ENCODE assay signal across 1 cellular context in genomic region chr22:39527481-39527961, GRCh38.
TF ChIP-seq lines count a peak whose summit lies in the region.

No MANE protein-coding gene starts in this region.

TF ChIP-seq in HepG2, 621 proteins besides CTCF, POLR2A, EP300 and RAD21 (continued from another document):
- TF ChIP-seq FOXP1 (IDR thresholded peaks at IDR 0.05): no peak
- TF ChIP-seq FOXP1 (CRISPR knock-in tag; IDR thresholded peaks at IDR 0.05): 0 out of 2 replicates have a peak, but pooled peaks have one; percentile 34
- peak; percentile 16; the same call in 1 of the 2 replicates for TF ChIP-seq FOXK1 (CRISPR knock-in tag; IDR thresholded peaks at IDR 0.05; ENCODE audit: borderline replicate concordance, low read depth)
- peak; percentile 87 for TF ChIP-seq PRDM15 (CRISPR knock-in tag; IDR thresholded peaks at IDR 0.05)
- no peak for TF ChIP-seq RERE (CRISPR knock-in tag; IDR thresholded peaks at IDR 0.05; ENCODE audit: low read depth)
- TF ChIP-seq ZNF784 (CRISPR knock-in tag; IDR thresholded peaks at IDR 0.05; ENCODE audit: borderline replicate concordance): no peak
- TF ChIP-seq TGIF2 (CRISPR knock-in tag; IDR thresholded peaks at IDR 0.05): peak; percentile 66; the same call in 1 of the 2 replicates
- peak; percentile 26; the same call in 1 of the 2 replicates for TF ChIP-seq MED1 (CRISPR knock-in tag; IDR thresholded peaks at IDR 0.05)
- TF ChIP-seq ARID5B (CRISPR knock-in tag; IDR thresholded peaks at IDR 0.05): peak; percentile 19; the same call in 1 of the 2 replicates
- 0 out of 2 replicates have a peak, but pooled peaks have one; percentile 34 for TF ChIP-seq BATF2 (CRISPR knock-in tag; IDR thresholded peaks at IDR 0.05)
- no peak for TF ChIP-seq ZBTB34 (CRISPR knock-in tag; IDR thresholded peaks at IDR 0.05)
- peak; percentile 80; the same call in 1 of the 2 replicates for TF ChIP-seq TFAP4 (IDR thresholded peaks at IDR 0.05; ENCODE audit: borderline replicate concordance, low read depth)
- peak; percentile 26; the same call in 1 of the 2 replicates for TF ChIP-seq THAP11 (CRISPR knock-in tag; IDR thresholded peaks at IDR 0.05)
- no peak for TF ChIP-seq PRDM4 (CRISPR knock-in tag; IDR thresholded peaks at IDR 0.05; ENCODE audit: borderline replicate concordance)
- TF ChIP-seq ZNF513 (CRISPR knock-in tag; conservative IDR thresholded peaks at IDR 0.05): no peak
- TF ChIP-seq MXD4 (CRISPR knock-in tag; IDR thresholded peaks at IDR 0.05): 0 out of 2 replicates have a peak, but pooled peaks have one; percentile 23
- TF ChIP-seq ZNF431 (CRISPR knock-in tag; IDR thresholded peaks at IDR 0.05; ENCODE audit: borderline replicate concordance, low read depth): 0 out of 2 replicates have a peak, but pooled peaks have one; percentile 44
- peak; percentile 61 for TF ChIP-seq SKIL (CRISPR knock-in tag; IDR thresholded peaks at IDR 0.05; ENCODE audit: borderline replicate concordance)
- no peak for TF ChIP-seq POLR2AphosphoS5 (IDR thresholded peaks at IDR 0.05; ENCODE audit: low read depth, low read length)
- TF ChIP-seq NR2F6 (IDR thresholded peaks at IDR 0.05): peak; percentile 38
- no peak; the same call in 1 of the 2 replicates for TF ChIP-seq NR2F6 (CRISPR knock-in tag; IDR thresholded peaks at IDR 0.05)
- TF ChIP-seq ESRRA (CRISPR knock-in tag; IDR thresholded peaks at IDR 0.05; ENCODE audit: low read depth): peak; percentile 36; the same call in 1 of the 2 replicates
TF ChIP-seq in HepG2: peak in this region for 51.
